8 cellular contexts compared by ENCODE assay signal in the genomic region with DNA sequence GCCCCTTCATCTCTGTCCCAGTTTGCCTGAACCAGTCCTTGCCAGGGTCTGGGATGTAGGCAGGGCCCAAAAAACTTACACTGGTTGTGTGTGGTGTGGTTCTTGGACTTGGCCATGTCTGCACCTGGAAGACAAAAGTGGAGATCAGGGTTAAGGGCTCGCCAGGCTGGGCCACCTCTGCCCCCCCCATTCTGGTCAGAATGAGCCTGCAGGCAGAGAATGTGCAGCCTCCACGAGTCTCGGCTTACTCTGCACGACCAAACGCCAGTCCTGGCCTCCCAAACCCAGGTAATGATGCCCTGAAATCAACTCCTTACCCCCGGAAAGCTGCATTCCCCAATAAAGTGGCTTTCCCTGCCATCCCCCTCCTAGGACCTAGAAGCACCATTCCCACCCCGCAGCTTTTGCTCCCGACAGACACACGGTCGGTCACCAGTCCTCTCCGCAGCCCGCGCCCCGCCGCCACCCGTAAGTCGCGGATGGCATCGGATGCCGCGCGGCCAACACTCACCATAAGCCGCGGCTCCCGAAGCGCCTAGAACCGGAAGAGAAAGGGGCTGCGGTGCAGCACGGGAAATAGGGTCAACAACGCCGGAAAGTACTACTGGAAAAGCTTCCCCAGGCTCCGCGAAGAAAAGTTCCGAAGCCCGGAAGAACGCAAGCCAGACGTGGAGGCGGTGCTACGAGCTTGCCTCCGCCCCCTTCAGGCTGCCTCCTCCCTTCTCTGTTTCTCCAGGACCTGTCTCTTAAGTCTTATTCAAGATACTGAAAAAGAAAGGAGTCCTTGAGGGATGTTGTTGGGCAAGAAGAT. TPM values are rescaled to one million over a fixed set of nuclear protein-coding genes. Genes with fewer than 3 reads are reported as not detected.
DNase-seq lines count a peak whose midpoint lies in the region; ATAC-seq and TF ChIP-seq lines count a peak whose summit lies in the region.

A gene (minus strand): TSS at position 550 of the 811 bp plus-strand sequence. CDS start 434 bp downstream, at position 116.

- H3K4me1 ChIP-seq in PC-3 (ENCODE audit: insufficient read depth, low read length) (peaks cover 22% of the 10 kb centered on the region), mucosa of rectum (ENCODE audit: control insufficient read depth in 2 of 2, insufficient read depth in 2 of 2, low read length in 2 of 2) (peaks cover 9 to 11% of the 10 kb centered on the region in 2 donors)

- H3K27ac Mint-ChIP-seq in IgD-negative memory B cell: peak within 1 kb of the TSS; percentile 85 to 100 (median 99)

- peak; percentile 91 for ATAC-seq in GM21529 (IDR thresholded peaks at IDR 0.05; ENCODE audit: unreplicated experiment)
- ATAC-seq in PC-3: peak; percentile 77

- POLR2A ChIA-PET in PC-3 (lab: Charles Lee; ENCODE audit: unreplicated experiment): interaction anchor here (0.6 to 1.0 kb wide), 8 partner anchors 13 to 344 kb away, joined by 3 to 5 read pairs (median 4); a partner anchor contains a TSS

- H3K4me2 ChIP-seq in PC-3 (ENCODE audit: low read length): peak within 1 kb of the TSS; percentile 93

- H3K9me3 Mint-ChIP-seq in IgD-negative memory B cell: no peaks in the 10 kb centered on the region

- H2AFZ ChIP-seq in PC-3 (ENCODE audit: low read length): peak within 1 kb of the TSS; percentile 34

- CTCF ChIA-PET in PC-3 (lab: Charles Lee): interaction anchor here (0.5 to 1.0 kb wide), 3 partner anchors 22 to 61 kb away, joined by 3 to 6 read pairs (median 3); a partner anchor contains a TSS

- H3K4me1 Mint-ChIP-seq in IgD-negative memory B cell: peaks cover 15 to 20% (median 19%) of the 10 kb centered on the region in 3 donors

- peak within 1 kb of the TSS; percentile 93 to 100 (median 100) for H3K4me3 Mint-ChIP-seq in IgD-negative memory B cell

- H3K27ac ChIP-seq in PC-3 (ENCODE audit: low read length): peak within 1 kb of the TSS; percentile 58
- H3K27ac ChIP-seq in epithelial cell of prostate: peak within 1 kb of the TSS; percentile 74
- peak within 1 kb of the TSS; percentile 82 to 86 for H3K27ac ChIP-seq in mucosa of rectum (ENCODE audit: low read depth in 2 of 2, low read length in 2 of 2)

- peaks cover 18% of the 10 kb centered on the region for H3F3A ChIP-seq in PC-3 (ENCODE audit: low read length, unreplicated experiment)

- no peak for TF ChIP-seq CTCF in PC-3 (conservative IDR thresholded peaks at IDR 0.05; ENCODE audit: low read depth, low read length)

- H3K9me3 ChIP-seq in PC-3 (ENCODE audit: low read length) (no peaks in the 10 kb centered on the region), mucosa of rectum (ENCODE audit: control insufficient read depth in 2 of 2, low read length in 2 of 2) (no peaks in the 10 kb centered on the region)

- H3K36me3 ChIP-seq in PC-3 (ENCODE audit: low read depth, low read length) (peaks cover 29% of the 10 kb centered on the region), mucosa of rectum (ENCODE audit: control insufficient read depth in 2 of 2, insufficient read depth in 2 of 2, low read length in 2 of 2) (peaks cover 15 to 18% of the 10 kb centered on the region in 2 donors)

- peak within 1 kb of the TSS; percentile 93 for H3K4me3 ChIP-seq in PC-3 (ENCODE audit: low read length)
- peak within 1 kb of the TSS; percentile 83 to 100 for H3K4me3 ChIP-seq in mucosa of rectum (ENCODE audit: low read length in 2 of 2)

- no peaks in the 10 kb centered on the region for H3K36me3 Mint-ChIP-seq in IgD-negative memory B cell

- H3K9ac ChIP-seq in PC-3 (ENCODE audit: low read length) (peak within 1 kb of the TSS; percentile 99), mucosa of rectum (ENCODE audit: low read depth in 1 of 2, low read length in 2 of 2) (peak within 1 kb of the TSS; percentile 91 to 99)

- H4K20me1 ChIP-seq in PC-3 (ENCODE audit: low read length): 0 out of 2 replicates have a peak, but pooled peaks cover 4% of the 10 kb centered on the region

- H3K27me3 Mint-ChIP-seq in IgD-negative memory B cell: no peaks in the 10 kb centered on the region

- H3K27me3 ChIP-seq in PC-3 (ENCODE audit: low read length) (no peaks in the 10 kb centered on the region), mucosa of rectum (ENCODE audit: control insufficient read depth in 2 of 2, insufficient read depth in 2 of 2, low read length in 2 of 2) (no peaks in the 10 kb centered on the region)

- TSS peak; percentile 52 for BruUV-seq in PC-3 (replicated peaks; lab: Mats Ljungman, UMichigan)

- intact Hi-C loops in PC-3 (cut with micrococcal nuclease): loop anchor here (1.0 kb wide), 1 partner anchor 53 kb away; a partner anchor contains a TSS

- H3K9me2 ChIP-seq in PC-3 (replicated peaks; ENCODE audit: low read length): no peaks in the 10 kb centered on the region

- peak; percentile 94 for DNase-seq in DMS114 treated with DMSO at 0.1 percent for 48 hours (lab: John Stamatoyannopoulos, UW; ENCODE audit: unreplicated experiment)
- peak; percentile 96 for DNase-seq in PC-3
- DNase-seq in activated T-cell treated with anti-CD3 and anti-CD28 coated beads for 4 hours: peak; percentile 88
- DNase-seq in epithelial cell of prostate (ENCODE audit: low read depth, low spot score): peak; percentile 75
- peak; percentile 82 to 85 for DNase-seq in stimulated activated CD8-positive, alpha-beta memory T cell treated with anti-CD3 and anti-CD28 coated beads, Interleukin-4, amount 100 ng/mL, for 4 hours (ENCODE audit: low read depth in 2 of 2, low spot score in 1 of 2)

- H3K79me2 ChIP-seq in PC-3 (ENCODE audit: low read length): peaks cover 32% of the 10 kb centered on the region

RNA-seq across cellular contexts. Expression of the gene that starts here (rescaled TPM):
- 1,567 TPM for polyA plus RNA-seq in IgD-negative memory B cell
- 1,539 and 1,807 TPM in 2 replicates for total RNA-seq in PC-3 (2014; rRNA removed)

Comparison
In these comparisons a context has a peak if more than half of its experiments do, and no peak if none do; other contexts are left out.
1. Peak in every context shown above with its lines: DNase-seq, ATAC-seq, H3K4me3 ChIP-seq and H3K27ac ChIP-seq.